Comparison of ENCODE assay signal across 8 cellular contexts in the genomic region with DNA sequence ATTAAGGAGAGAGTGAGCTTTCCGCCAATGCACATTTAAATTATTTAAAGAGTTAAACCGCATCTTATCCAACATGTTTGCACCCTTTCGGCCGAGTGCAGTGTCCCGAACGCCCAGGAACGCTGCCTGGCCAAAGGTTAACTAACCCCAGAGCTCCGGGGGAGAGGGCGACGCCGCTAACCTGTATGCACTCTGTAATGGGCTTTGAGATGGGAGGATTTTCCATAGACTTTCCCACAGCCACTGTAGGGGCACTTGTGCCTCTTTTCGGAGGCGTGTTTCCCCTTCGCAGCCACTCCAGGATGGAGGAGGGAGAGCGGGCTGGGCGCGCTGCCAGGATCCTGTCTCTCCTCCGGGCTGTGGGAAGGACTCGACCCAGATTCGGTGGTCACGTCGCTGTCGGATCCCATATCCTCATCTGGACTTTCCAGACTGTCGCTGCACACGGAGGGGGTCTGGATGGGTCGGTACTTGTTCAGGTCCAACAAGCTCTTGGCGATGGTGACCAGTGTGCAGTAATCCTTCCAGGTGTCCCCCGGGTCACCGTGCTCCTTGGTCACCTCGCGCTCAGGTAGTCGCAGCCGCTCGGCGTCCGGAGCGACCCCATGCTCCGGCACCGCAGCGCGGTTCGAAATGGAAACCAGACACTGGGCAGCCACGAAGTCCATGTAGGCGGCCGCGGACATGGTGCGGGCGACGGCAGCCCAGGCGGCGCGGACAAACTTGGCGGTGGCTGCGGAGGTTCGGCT. TPM values are rescaled to one million over a fixed set of nuclear protein-coding genes. Genes with fewer than 3 reads are reported as not detected.
DNase-seq lines count a peak whose midpoint lies in the region; ATAC-seq, FAIRE-seq and TF ChIP-seq lines count a peak whose summit lies in the region.

No MANE protein-coding gene starts in this region.

- H3K27ac ChIP-seq in ectodermal cell (ENCODE audit: insufficient read depth, low read depth, low read length, poor library complexity, severe bottlenecking) (no peak overlapping the region), HepG2 (ENCODE audit: extremely low read length, insufficient read depth, low read length) (peak overlapping the region; percentile 80)

- H3K36me3 ChIP-seq in ectodermal cell (ENCODE audit: control insufficient read depth, insufficient read depth, low read length) (no peaks in the 10 kb centered on the region), HepG2 (replicated peaks in 1 of 2; ENCODE audit: control insufficient read depth in 1 of 2, insufficient read depth in 2 of 2, low read length in 2 of 2) (no peaks in the 10 kb centered on the region)

- peak overlapping the region; percentile 99 for H3K4me2 ChIP-seq in HepG2 (ENCODE audit: low read depth, low read length)

- H3K9me3 Mint-ChIP-seq in activated CD8-positive, alpha-beta T cell treated with anti-CD3 and anti-CD28 coated beads, Interleukin-2, amount 10 ng/mL, durations not matched to agents 7 days and 5 days (ENCODE audit: insufficient read depth), result no peaks in the 10 kb centered on the region

- H3K27me3 ChIP-seq in ectodermal cell (ENCODE audit: control insufficient read depth, insufficient read depth, low read length, poor library complexity, severe bottlenecking), result peaks cover 69% of the 10 kb centered on the region
- peaks cover 0 to 9% of the 10 kb centered on the region in 2 experiments; a peak in 2 of 5 replicates for H3K27me3 ChIP-seq in HepG2 (ENCODE audit: control insufficient read depth in 1 of 2, insufficient read depth in 2 of 2, low read length in 2 of 2)

- ATAC-seq in GM18511 (IDR thresholded peaks at IDR 0.05; ENCODE audit: unreplicated experiment) (peak; percentile 5), HepG2 (peak; percentile 68), GM18498 (IDR thresholded peaks at IDR 0.05; ENCODE audit: unreplicated experiment) (no peak)
- peak; percentile 2 for ATAC-seq in activated CD8-positive, alpha-beta T cell treated with anti-CD3 and anti-CD28 coated beads, Interleukin-2, amount 10 ng/mL, durations not matched to agents 7 days and 5 days

- no peaks in the 10 kb centered on the region for H3K9me3 ChIP-seq in ectodermal cell (ENCODE audit: control insufficient read depth, low read length)
- H3K9me3 ChIP-seq in HepG2 (ENCODE audit: low read length), result no peaks in the 10 kb centered on the region

- peaks cover 48% of the 10 kb centered on the region for H3K4me1 Mint-ChIP-seq in activated CD8-positive, alpha-beta T cell treated with anti-CD3 and anti-CD28 coated beads, Interleukin-2, amount 10 ng/mL, durations not matched to agents 7 days and 5 days (ENCODE audit: low read depth)

- no peak for FAIRE-seq in HepG2 (lab: Jason Lieb, UNC)

- POLR2A ChIA-PET in activated CD8-positive, alpha-beta T cell treated with anti-CD3 and anti-CD28 coated beads, Interleukin-2, amount 10 ng/mL, durations not matched to agents 7 days and 5 days (lab: Charles Lee), result interaction anchor here (0.6 to 11.1 kb wide), 9 partner anchors 7 to 181 kb away, joined by 3 to 90 read pairs (median 5); a partner anchor contains a TSS
- POLR2A ChIA-PET in HepG2 (lab: Yijun Ruan, JAX), result interaction anchor here (0.8 to 3.4 kb wide), 6 partner anchors 8 to 653 kb away, joined by 3 to 49 read pairs (median 4); a partner anchor contains a TSS

- TF ChIP-seq EP300 in HepG2 (IDR thresholded peaks at IDR 0.05; ENCODE audit: low read depth in 2 of 2, low read length in 2 of 2) (no peak), HepG2 (CRISPR knock-in tag; IDR thresholded peaks at IDR 0.05; ENCODE audit: borderline replicate concordance) (no peak)

- H2AFZ ChIP-seq in HepG2 (ENCODE audit: low read length), result no peak overlapping the region

- TF ChIP-seq RAD21 in HepG2 (CRISPR knock-in tag; IDR thresholded peaks at IDR 0.05), result peak; percentile 18; the same call in 1 of the 2 replicates

- DNase-seq in 8988T (peak; percentile 47), NCI-H2029 treated with DMSO at 0.1 percent for 48 hours (lab: John Stamatoyannopoulos, UW) (peak; percentile 58), HepG2 (ENCODE audit: low spot score) (peak; percentile 37)
- peak; percentile 45 for DNase-seq in activated CD8-positive, alpha-beta T cell treated with anti-CD3 and anti-CD28 coated beads, Interleukin-2, amount 10 ng/mL, durations not matched to agents 7 days and 5 days
- DNase-seq in stimulated activated CD4-positive, alpha-beta T cell treated with anti-CD3 and anti-CD28 coated beads, Interleukin-4, amount 100 ng/mL, for 4 hours, result peak; percentile 32 to 36

- H3K4me3 ChIP-seq in ectodermal cell (ENCODE audit: insufficient read depth, low read depth, low read length), result peak overlapping the region; percentile 53
- H3K4me3 ChIP-seq in HepG2 (replicated peaks in 1 of 3; ENCODE audit: insufficient read depth in 1 of 3, low read depth in 2 of 3, low read length in 3 of 3), result peak overlapping the region; percentile 74 to 88 (median 84)

- H3K36me3 Mint-ChIP-seq in activated CD8-positive, alpha-beta T cell treated with anti-CD3 and anti-CD28 coated beads, Interleukin-2, amount 10 ng/mL, durations not matched to agents 7 days and 5 days (ENCODE audit: low read depth), result peaks cover under 1% of the 10 kb centered on the region

- 1% methylated on average over 55 of the region's 55 CpGs for WGBS in ectodermal cell, 2 experiments
- WGBS in HepG2 (ENCODE audit: low lambda C conversion rate), result 0% methylated on average over 21 of the region's 55 CpGs

- H4K20me1 ChIP-seq in HepG2 (ENCODE audit: insufficient read depth, low read length), result peaks cover 12% of the 10 kb centered on the region; the same call in 1 of the 2 replicates

- peaks cover 47% of the 10 kb centered on the region for H3K79me2 ChIP-seq in HepG2 (ENCODE audit: insufficient read depth, low read length)

- peak overlapping the region; percentile 94 for H3K27ac Mint-ChIP-seq in activated CD8-positive, alpha-beta T cell treated with anti-CD3 and anti-CD28 coated beads, Interleukin-2, amount 10 ng/mL, durations not matched to agents 7 days and 5 days

- peak overlapping the region; percentile 89 for H3K9ac ChIP-seq in HepG2 (ENCODE audit: insufficient read depth, low read depth, low read length)

- H3K4me1 ChIP-seq in ectodermal cell (ENCODE audit: control insufficient read depth, insufficient read depth, low read length) (peaks cover 17% of the 10 kb centered on the region), HepG2 (ENCODE audit: insufficient read depth, low read length) (peaks cover 46% of the 10 kb centered on the region)

- CTCF ChIA-PET in activated CD8-positive, alpha-beta T cell treated with anti-CD3 and anti-CD28 coated beads, Interleukin-2, amount 10 ng/mL, durations not matched to agents 7 days and 5 days (lab: Charles Lee), result interaction anchor here (1.2 kb wide), 1 partner anchor 190 kb away, joined by 6 read pairs; no protein-coding TSS in a partner anchor
- CTCF ChIA-PET in HepG2 (lab: Yijun Ruan, JAX; ENCODE audit: low intra/inter-chr PET ratio, low total read pairs), result no interaction called here

- no peak for TF ChIP-seq CTCF in HepG2 (CRISPR knock-in tag; IDR thresholded peaks at IDR 0.05)

- BruUV-seq in HepG2 (replicated peaks; lab: Mats Ljungman, UMichigan), result no TSS peak

- peak in 1 of 2 experiments; percentile 63; a peak in 1 of 4 replicates for TF ChIP-seq POLR2A in HepG2 (IDR thresholded peaks at IDR 0.05; ENCODE audit: insufficient read depth in 1 of 2, low read depth in 2 of 2, low read length in 2 of 2)

- no peaks in the 10 kb centered on the region for H3K27me3 Mint-ChIP-seq in activated CD8-positive, alpha-beta T cell treated with anti-CD3 and anti-CD28 coated beads, Interleukin-2, amount 10 ng/mL, durations not matched to agents 7 days and 5 days (ENCODE audit: low read depth)

- H3K4me3 Mint-ChIP-seq in activated CD8-positive, alpha-beta T cell treated with anti-CD3 and anti-CD28 coated beads, Interleukin-2, amount 10 ng/mL, durations not matched to agents 7 days and 5 days, result peak overlapping the region; percentile 87

- in situ Hi-C loops in HepG2 (cut with HindIII; ENCODE audit: extremely low pct_ligation_motif_present, low pct_unique_long_range_greater_than_20kb), result loop anchor here (10.0 kb wide), 1 partner anchor 148 kb away; no protein-coding TSS in a partner anchor

- intact Hi-C loops in HepG2 (cut with micrococcal nuclease; ENCODE audit: unreplicated experiment), result loop anchor here (1.0 to 5.0 kb wide), 4 partner anchors 7 to 156 kb away; a partner anchor contains a TSS

TF ChIP-seq in HepG2, 621 proteins besides CTCF, POLR2A, EP300 and RAD21 (continues in another document):
- no peak for TF ChIP-seq NKX3-1 (CRISPR knock-in tag; IDR thresholded peaks at IDR 0.05)

RNA-seq across cellular contexts. Expression of a gene that starts 1.6 kb away (rescaled TPM):
- 1 to 10 TPM; 8.8 to 9.6 TPM for total RNA-seq in activated CD8-positive, alpha-beta T cell treated with anti-CD3 and anti-CD28 coated beads, Interleukin-2, amount 10 ng/mL, durations not matched to agents 7 days and 5 days
- polyA plus RNA-seq in ectodermal cell (2013, experiment 1 of 4), result 0.80 TPM
- polyA plus RNA-seq in ectodermal cell (2013, experiment 2 of 4), result 0.85 TPM
- 0.53 TPM for polyA plus RNA-seq in ectodermal cell (2013, experiment 3 of 4)
- polyA plus RNA-seq in ectodermal cell (2013, experiment 4 of 4), result 0.73 TPM
- 5.7 and 7.2 TPM in 2 replicates for total RNA-seq in HepG2 (2016; rRNA removed; fragmentation: Illumina TruSeq; extraction: Trizol)
- 0.79 and 0.81 TPM in 2 replicates for total RNA-seq in HepG2 (2016; cell fraction: cytosol; rRNA removed; fragmentation: Illumina TruSeq; extraction: Trizol; ENCODE audit: low read depth)
- total RNA-seq in HepG2 (2016; cell fraction: insoluble cytoplasmic fraction; rRNA removed; fragmentation: Illumina TruSeq; extraction: Trizol), result 5.6 and 6.3 TPM in 2 replicates
- total RNA-seq in HepG2 (2016; cell fraction: membrane; rRNA removed; fragmentation: Illumina TruSeq; extraction: Trizol), result 3.6 and 4.2 TPM in 2 replicates
- total RNA-seq in HepG2 (2016; cell fraction: nucleus; rRNA removed; fragmentation: Illumina TruSeq; extraction: Trizol), result 6.0 and 6.2 TPM in 2 replicates
- 7.1 and 7.2 TPM in 2 replicates for polyA plus RNA-seq in HepG2 (2011; rRNA removed)
- polyA plus RNA-seq in HepG2 (2011; cell fraction: cytosol; rRNA removed), result 5.3 and 5.8 TPM in 2 replicates
- polyA plus RNA-seq in HepG2 (2011; cell fraction: nucleus; rRNA removed), result 3.3 and 4.2 TPM in 2 replicates
- 8.3 and 8.5 TPM in 2 replicates for polyA plus RNA-seq in HepG2 (2012)
- 0.36 and 0.37 TPM in 2 replicates for polyA plus RNA-seq in HepG2 (2016; cell fraction: cytosol; fragmentation: Illumina TruSeq; extraction: Trizol; ENCODE audit: low read depth)
- polyA plus RNA-seq in HepG2 (2016; cell fraction: insoluble cytoplasmic fraction; fragmentation: Illumina TruSeq; extraction: Trizol; ENCODE audit: low read depth), result 7.0 TPM in 2 replicates
- polyA plus RNA-seq in HepG2 (2016; cell fraction: membrane; fragmentation: Illumina TruSeq; extraction: Trizol; ENCODE audit: low read depth), result 1.6 and 2.0 TPM in 2 replicates
- 6.3 and 7.1 TPM in 2 replicates for polyA plus RNA-seq in HepG2 (2016; cell fraction: nucleus; fragmentation: Illumina TruSeq; extraction: Trizol; ENCODE audit: insufficient read depth, low read depth)
- 2.5 and 9.7 TPM in 2 replicates for polyA minus RNA-seq in HepG2 (2011; rRNA and poly(A)+ RNA removed; ENCODE audit: low replicate concordance)
- polyA minus RNA-seq in HepG2 (2011; cell fraction: cytosol; rRNA and poly(A)+ RNA removed), result 7.8 and 8.0 TPM in 2 replicates
- polyA minus RNA-seq in HepG2 (2011; cell fraction: nucleus; rRNA and poly(A)+ RNA removed), result 6.2 and 7.5 TPM in 2 replicates
